8 cellular contexts compared by ENCODE assay signal in the genomic region with DNA sequence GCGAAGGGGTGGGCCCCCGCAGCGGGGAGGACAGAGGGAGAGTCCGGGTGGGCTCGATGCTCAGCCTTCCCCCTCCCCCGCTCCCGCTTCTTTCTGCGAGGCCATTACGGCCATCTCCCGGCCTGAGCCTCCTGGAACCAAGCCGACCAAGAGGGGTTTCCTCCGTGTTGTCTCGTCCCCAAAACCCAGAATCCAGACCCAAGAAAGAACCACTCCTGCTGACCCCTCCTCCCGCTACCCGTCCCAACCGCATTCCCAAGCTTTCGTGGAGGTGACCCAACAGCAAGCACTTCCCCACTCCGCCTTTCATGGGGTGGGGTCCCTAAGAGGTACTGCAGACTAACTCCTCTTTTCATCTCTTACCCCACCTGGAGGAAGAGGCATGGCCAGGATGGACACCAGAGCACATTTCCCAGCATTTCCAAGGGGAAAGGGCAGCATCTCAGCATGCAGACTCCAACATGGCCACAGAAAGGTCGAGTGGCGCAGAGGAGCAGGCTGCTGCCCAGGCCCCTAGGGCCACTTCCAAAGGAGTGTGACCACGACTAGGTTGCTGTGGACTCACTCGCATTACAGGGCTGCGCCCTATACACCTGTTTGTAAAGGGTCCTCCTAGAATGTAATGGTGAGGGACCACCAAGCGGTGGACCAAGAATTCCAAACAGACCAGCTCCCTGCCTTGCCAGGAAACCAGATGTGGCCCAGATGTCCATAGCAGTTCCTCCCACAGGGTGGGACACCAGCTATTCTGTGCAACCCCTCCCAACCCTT. TPM values are rescaled to one million over a fixed set of nuclear protein-coding genes. Genes with fewer than 3 reads are reported as not detected.
A peak's percentile ranks its signal among the peaks of the same experiment; 100 is the strongest.
DNase-seq lines count a peak whose midpoint lies in the region; ATAC-seq and TF ChIP-seq lines count a peak whose summit lies in the region.

No MANE protein-coding gene starts in this region.

- peaks cover 31% of the 10 kb centered on the region for H3K27me3 ChIP-seq in mononuclear cell (ENCODE audit: insufficient read depth, low read length)

- peak overlapping the region; percentile 30 to 36 for H3K4me3 ChIP-seq in cardiac fibroblast (replicated peaks in 1 of 2; ENCODE audit: low read depth in 2 of 2, low read length in 2 of 2)
- H3K4me3 ChIP-seq in mononuclear cell (ENCODE audit: low read length) = peak overlapping the region; percentile 3

- TF ChIP-seq CTCF in cardiac fibroblast (IDR thresholded peaks at IDR 0.05; ENCODE audit: low read depth, low read length) = no peak

- H3K36me3 ChIP-seq in KOPT-K1 (ENCODE audit: insufficient read depth, low read length) = no peaks in the 10 kb centered on the region

- H3K27ac ChIP-seq in KOPT-K1 (ENCODE audit: low read depth, low read length, poor library complexity, severe bottlenecking) = peak overlapping the region; percentile 54

- peaks cover 12% of the 10 kb centered on the region for H3K4me1 ChIP-seq in mononuclear cell (ENCODE audit: insufficient read depth, low read length)

- ATAC-seq in GM18909 (IDR thresholded peaks at IDR 0.05; ENCODE audit: poor library complexity, unreplicated experiment) (peak; percentile 5), HG03469 (IDR thresholded peaks at IDR 0.05; ENCODE audit: unreplicated experiment) (no peak), HG02571 (IDR thresholded peaks at IDR 0.05; ENCODE audit: unreplicated experiment) (no peak), HG02678 (IDR thresholded peaks at IDR 0.05; ENCODE audit: unreplicated experiment) (no peak)

- DNase-seq in cardiac fibroblast (ENCODE audit: low read depth in 2 of 2) (no peak), Kasumi-1 (lab: John Stamatoyannopoulos, UW) (no peak)

- H3K9me3 ChIP-seq in KOPT-K1 (ENCODE audit: insufficient read depth, low read length, poor library complexity, severe bottlenecking) (no peaks in the 10 kb centered on the region), mononuclear cell (ENCODE audit: low read depth, low read length) (no peaks in the 10 kb centered on the region)

RNA-seq across cellular contexts. Expression of gene MRPL14, which starts 53.5 kb away (rescaled TPM):
- total RNA-seq in mononuclear cell = 10.3 TPM

RNA-seq across cellular contexts. Expression of gene TMEM63B, which starts 53.6 kb away (rescaled TPM):
- total RNA-seq in mononuclear cell = 8.1 TPM
